8 cellular contexts compared by ENCODE assay signal in the genomic region with DNA sequence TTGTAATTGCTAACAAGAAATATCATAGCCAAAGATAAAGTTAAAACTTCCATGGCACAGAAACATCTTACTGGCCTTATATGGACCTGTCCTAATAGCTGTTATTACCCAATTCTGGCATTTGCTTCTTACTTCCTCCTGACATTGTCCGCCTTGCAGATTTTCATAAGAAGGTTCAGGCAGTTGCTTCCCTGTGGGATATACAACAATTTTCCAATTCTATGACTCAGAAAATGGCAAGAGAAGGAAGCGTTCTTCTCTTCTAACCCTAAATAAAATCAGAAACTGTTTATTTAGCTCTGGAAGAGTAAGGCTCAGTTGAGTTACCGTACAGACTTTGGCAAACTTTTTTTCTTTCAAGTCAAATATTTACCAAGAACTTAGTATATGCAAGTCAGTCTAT. TPM values are rescaled to one million over a fixed set of nuclear protein-coding genes. Genes with fewer than 3 reads are reported as not detected.
DNase-seq lines count a peak whose midpoint lies in the region; ATAC-seq and TF ChIP-seq lines count a peak whose summit lies in the region.

No MANE protein-coding gene starts in this region.

- no peaks in the 10 kb centered on the region for H3K36me3 ChIP-seq in hepatocyte (replicated peaks; ENCODE audit: insufficient read depth, low read depth)

- DNase-seq in SIG-M5 treated with dmso at 0.1 percent for 504 hours (lab: John Stamatoyannopoulos, UW; ENCODE audit: unreplicated experiment) (peak; percentile 68), SIG-M5 (lab: John Stamatoyannopoulos, UW) (no peak), hepatocyte (ENCODE audit: low spot score) (no peak), stromal cell of bone marrow (ENCODE audit: low read depth) (peak; percentile 67), HEK293T (ENCODE audit: extremely low spot score) (no peak), HuH-7 (ENCODE audit: low spot score) (no peak)

- H3K4me3 ChIP-seq in WI38 (ENCODE audit: low read depth, low read length), result peak overlapping the region; percentile 90
- H3K4me3 ChIP-seq in hepatocyte, result peak overlapping the region; percentile 93

- TF ChIP-seq CTCF in WI38 (IDR thresholded peaks at IDR 0.05; ENCODE audit: low read depth, low read length) (no peak), hepatocyte (IDR thresholded peaks at IDR 0.05; ENCODE audit: poor library complexity) (no peak)

- H3K27me3 ChIP-seq in hepatocyte, result no peaks in the 10 kb centered on the region

- no peak overlapping the region for H2AFZ ChIP-seq in hepatocyte

- ATAC-seq in GM18519 (IDR thresholded peaks at IDR 0.05; ENCODE audit: low FRiP score, unreplicated experiment), result no peak

- CTCF ChIA-PET in HEK293T (lab: Yijun Ruan, JAX), result no interaction called here

- 36% methylated on average over 3 of the region's 3 CpGs for WGBS in hepatocyte (ENCODE audit: low lambda C conversion rate, missing lambda C conversion rate)

- H3K4me1 ChIP-seq in hepatocyte (ENCODE audit: insufficient read depth), result peaks cover 26% of the 10 kb centered on the region

- POLR2A ChIA-PET in HEK293T (lab: Yijun Ruan, JAX), result no interaction called here

- peak overlapping the region; percentile 97 for H3K27ac ChIP-seq in hepatocyte

- H3K79me2 ChIP-seq in hepatocyte, result peaks cover 70% of the 10 kb centered on the region

- H3K4me2 ChIP-seq in hepatocyte, result peak overlapping the region; percentile 87

- H3K9me2 ChIP-seq in hepatocyte (replicated peaks; ENCODE audit: insufficient read depth), result no peaks in the 10 kb centered on the region

- H3K9me3 ChIP-seq in hepatocyte (ENCODE audit: low read depth), result no peaks in the 10 kb centered on the region

- peaks cover 38% of the 10 kb centered on the region for H4K20me1 ChIP-seq in hepatocyte (ENCODE audit: insufficient read depth, poor library complexity, severe bottlenecking)

TF ChIP-seq in HEK293T, 16 proteins besides CTCF, POLR2A, EP300 and RAD21:
- TF ChIP-seq FOXM1 (IDR thresholded peaks at IDR 0.05; ENCODE audit: borderline replicate concordance) (no peak), L3MBTL2 (conservative IDR thresholded peaks at IDR 0.05) (no peak), TARDBP (IDR thresholded peaks at IDR 0.05) (no peak), LEF1 (IDR thresholded peaks at IDR 0.05; ENCODE audit: borderline replicate concordance) (no peak), FOXK2 (IDR thresholded peaks at IDR 0.05) (no peak), BHLHE40 (IDR thresholded peaks at IDR 0.05; ENCODE audit: borderline replicate concordance) (no peak)
- TF ChIP-seq, protein P1, sequence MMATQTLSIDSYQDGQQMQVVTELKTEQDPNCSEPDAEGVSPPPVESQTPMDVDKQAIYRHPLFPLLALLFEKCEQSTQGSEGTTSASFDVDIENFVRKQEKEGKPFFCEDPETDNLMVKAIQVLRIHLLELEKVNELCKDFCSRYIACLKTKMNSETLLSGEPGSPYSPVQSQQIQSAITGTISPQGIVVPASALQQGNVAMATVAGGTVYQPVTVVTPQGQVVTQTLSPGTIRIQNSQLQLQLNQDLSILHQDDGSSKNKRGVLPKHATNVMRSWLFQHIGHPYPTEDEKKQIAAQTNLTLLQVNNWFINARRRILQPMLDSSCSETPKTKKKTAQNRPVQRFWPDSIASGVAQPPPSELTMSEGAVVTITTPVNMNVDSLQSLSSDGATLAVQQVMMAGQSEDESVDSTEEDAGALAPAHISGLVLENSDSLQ (IDR thresholded peaks at IDR 0.05), result no peak

RNA-seq across cellular contexts. Expression of a gene that starts 1.7 kb away (rescaled TPM):
- 87.9 and 90.4 TPM in 2 replicates for total RNA-seq in hepatocyte
- polyA plus RNA-seq in hepatocyte, result 24.5 and 25.7 TPM in 2 replicates

RNA-seq across cellular contexts. Expression of a gene that starts 38.5 kb away (rescaled TPM):
- total RNA-seq in hepatocyte, result 48.2 and 68.7 TPM in 2 replicates
- 534 and 566 TPM in 2 replicates for polyA plus RNA-seq in hepatocyte

RNA-seq across cellular contexts. Expression of a gene that starts 40.7 kb away (rescaled TPM):
- total RNA-seq in hepatocyte, result 15.4 and 19.3 TPM in 2 replicates
- polyA plus RNA-seq in hepatocyte, result 5.6 and 8.8 TPM in 2 replicates

RNA-seq across cellular contexts. Expression of a gene that starts 44.7 kb away (rescaled TPM):
- total RNA-seq in hepatocyte, result 4.5 and 5.5 TPM in 2 replicates
- polyA plus RNA-seq in hepatocyte, result 1.4 and 2.6 TPM in 2 replicates

Comparison
In these comparisons a context has a peak if more than half of its experiments do, and no peak if none do; other contexts are left out.
1. DNase-seq: peak in SIG-M5 treated with dmso at 0.1 percent for 504 hours (single experiment) and stromal cell of bone marrow (single experiment); none in SIG-M5 (single experiment), hepatocyte (single experiment), HEK293T (single experiment) and HuH-7 (single experiment).